ENCODE assay signal across 8 cellular contexts in the genomic region with DNA sequence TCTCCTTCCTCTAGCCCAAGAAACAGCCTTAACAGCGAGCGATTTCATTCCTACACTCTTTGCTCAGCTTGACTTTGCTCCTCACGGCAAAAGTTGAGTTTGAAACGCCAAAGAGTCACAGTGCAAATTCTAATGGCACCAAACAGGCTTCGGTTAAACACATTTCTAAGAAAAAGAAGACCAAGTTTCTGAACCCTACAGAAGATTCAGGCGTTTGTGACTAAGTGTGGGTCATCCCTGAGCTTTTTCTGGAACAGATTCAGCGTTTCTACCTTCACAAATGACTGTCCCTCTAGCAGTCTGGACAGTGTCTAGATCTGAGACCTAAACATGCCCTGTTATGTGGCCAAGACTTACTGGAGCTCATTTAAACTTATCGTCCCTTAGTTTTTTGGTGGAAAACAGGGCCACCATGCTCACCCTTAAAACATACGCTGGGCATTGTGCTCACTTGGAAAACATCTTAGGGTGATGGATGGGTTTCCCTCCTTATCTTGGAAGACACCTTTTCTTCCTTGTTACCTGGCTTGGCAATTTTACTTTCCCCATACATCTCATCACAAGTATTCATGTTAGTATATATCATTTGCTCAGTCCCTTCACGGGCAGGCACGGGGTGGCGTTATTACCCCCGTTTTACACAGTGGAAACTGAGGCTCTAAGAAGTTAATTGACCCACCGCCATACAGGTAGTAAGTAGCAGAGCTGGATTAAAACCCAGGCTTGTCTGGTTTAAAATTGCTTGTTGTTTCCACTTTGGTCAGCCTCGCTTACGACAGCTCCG. TPM values are rescaled to one million over a fixed set of nuclear protein-coding genes. Genes with fewer than 3 reads are reported as not detected.
A peak's percentile ranks its signal among the peaks of the same experiment; 100 is the strongest.
DNase-seq lines count a peak whose midpoint lies in the region; ATAC-seq and TF ChIP-seq lines count a peak whose summit lies in the region.

No MANE protein-coding gene starts in this region.

- peaks cover 45 to 54% of the 10 kb centered on the region in 2 donors for H3K4me1 ChIP-seq in gastrocnemius medialis

- no peaks in the 10 kb centered on the region for H3K36me3 Mint-ChIP-seq in activated CD4-positive, alpha-beta memory T cell treated with anti-CD3 and anti-CD28 coated beads for 36 hours

- H3K9me3 Mint-ChIP-seq in activated CD4-positive, alpha-beta memory T cell treated with anti-CD3 and anti-CD28 coated beads for 36 hours = no peaks in the 10 kb centered on the region

- ATAC-seq in HG03064 (IDR thresholded peaks at IDR 0.05; ENCODE audit: low read depth, unreplicated experiment) = peak; percentile 3
- ATAC-seq in left ventricle myocardium superior = peak; percentile 5
- ATAC-seq in gastrocnemius medialis = peak; percentile 22 to 26

- H3K27me3 Mint-ChIP-seq in activated CD4-positive, alpha-beta memory T cell treated with anti-CD3 and anti-CD28 coated beads for 36 hours = peaks cover 24% of the 10 kb centered on the region

- H3K4me3 Mint-ChIP-seq in activated CD4-positive, alpha-beta memory T cell treated with anti-CD3 and anti-CD28 coated beads for 36 hours = peak overlapping the region; percentile 82

- CTCF ChIA-PET in activated CD4-positive, alpha-beta memory T cell treated with anti-CD3 and anti-CD28 coated beads for 36 hours (lab: Charles Lee) = interaction anchor here (1.1 kb wide), 1 partner anchor 225 kb away, joined by 3 read pairs; no protein-coding TSS in a partner anchor

- intact Hi-C loops in activated CD4-positive, alpha-beta memory T cell treated with anti-CD3 and anti-CD28 coated beads for 36 hours (cut with micrococcal nuclease) = loop anchor here (2.0 to 5.0 kb wide), 2 partner anchors 110 to 225 kb away; a partner anchor contains a TSS
- intact Hi-C loops in left ventricle myocardium superior (cut with micrococcal nuclease) = loop anchor here (10.0 kb wide), 1 partner anchor 63 kb away; no protein-coding TSS in a partner anchor
- intact Hi-C loops in gastrocnemius medialis (cut with DNase I; ENCODE audit: low total_unique reads) = loop anchor here (2.0 to 10.0 kb wide), 5 partner anchors 50 to 983 kb away; a partner anchor contains a TSS

- TF ChIP-seq CTCF in gastrocnemius medialis (IDR thresholded peaks at IDR 0.05 in 4 of 5, conservative IDR thresholded peaks at IDR 0.05 in 1 of 5) = no peak

- H3K4me1 Mint-ChIP-seq in activated CD4-positive, alpha-beta memory T cell treated with anti-CD3 and anti-CD28 coated beads for 36 hours (ENCODE audit: low read depth) = peaks cover 32% of the 10 kb centered on the region

- H3K4me3 ChIP-seq in gastrocnemius medialis = peak overlapping the region; percentile 83 to 97 (median 86)

- peak; percentile 11 for DNase-seq in activated CD4-positive, alpha-beta memory T cell treated with anti-CD3 and anti-CD28 coated beads for 36 hours
- DNase-seq in left ventricle myocardium superior = no peak
- DNase-seq in gastrocnemius medialis = no peak
- DNase-seq in stimulated activated CD8-positive, alpha-beta memory T cell treated with anti-CD3 and anti-CD28 coated beads, Interleukin-4, amount 100 ng/mL, for 48 hours = no peak
- DNase-seq in stimulated activated CD4-positive, alpha-beta T cell treated with anti-CD3 and anti-CD28 coated beads, Interleukin-4, amount 100 ng/mL, for 1 hour = no peak
- no peak for DNase-seq in amniotic stem cell (lab: John Stamatoyannopoulos, UW)
- DNase-seq in stimulated activated CD4-positive, alpha-beta T cell treated with anti-CD3 and anti-CD28 coated beads, Interleukin-1b, Interleukin-23, amount 100 ng/mL, for 48 hours = no peak

- POLR2A ChIA-PET in activated CD4-positive, alpha-beta memory T cell treated with anti-CD3 and anti-CD28 coated beads for 36 hours (lab: Charles Lee) = no interaction called here

- H3K27me3 ChIP-seq in gastrocnemius medialis = no peaks in the 10 kb centered on the region

- no peaks in the 10 kb centered on the region for H3K36me3 ChIP-seq in gastrocnemius medialis

- in situ Hi-C loops in gastrocnemius medialis (cut with MboI; ENCODE audit: low sequenced_read_pairs in 4 of 4) = no loop called here

- no peaks in the 10 kb centered on the region for H3K9me3 ChIP-seq in gastrocnemius medialis

- peak overlapping the region; percentile 80 to 95 (median 89) for H3K27ac ChIP-seq in gastrocnemius medialis

- peak in 1 of 2 donors; percentile 15 for TF ChIP-seq POLR2A in gastrocnemius medialis (IDR thresholded peaks at IDR 0.05)

- no peak overlapping the region for H3K27ac Mint-ChIP-seq in activated CD4-positive, alpha-beta memory T cell treated with anti-CD3 and anti-CD28 coated beads for 36 hours

RNA-seq across cellular contexts. Expression of a gene that starts 1.0 kb away (rescaled TPM):
- total RNA-seq in activated CD4-positive, alpha-beta memory T cell treated with anti-CD3 and anti-CD28 coated beads for 36 hours = 1 to 10 TPM; 6.4 to 7.2 TPM
- total RNA-seq in left ventricle myocardium superior = 49.8 TPM
- 100 to 1,000 TPM; 281 to 590 (median 339) TPM for total RNA-seq in gastrocnemius medialis
